In the genomic region with DNA sequence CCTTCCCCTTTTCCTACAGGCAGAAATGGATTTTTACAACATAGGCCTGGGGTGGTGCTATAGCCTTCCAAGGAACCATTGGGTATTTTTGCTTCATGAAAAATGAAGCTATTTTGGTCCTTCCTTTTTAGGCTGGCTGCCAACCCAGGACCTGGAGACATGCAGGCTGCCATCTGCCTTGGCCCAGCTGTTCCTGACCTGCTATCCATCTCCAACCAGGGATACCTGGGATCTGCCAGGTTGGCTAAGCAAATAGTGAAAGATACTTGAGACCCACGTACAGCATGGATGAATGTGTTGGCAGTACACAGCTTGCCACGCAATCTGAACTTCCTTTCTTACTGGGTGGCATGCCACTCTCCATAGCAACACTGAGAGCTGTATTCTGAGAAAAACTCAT, we compare ENCODE assay signal across 15 cellular contexts. TPM values are rescaled to one million over a fixed set of nuclear protein-coding genes. Genes with fewer than 3 reads are reported as not detected.
DNase-seq lines count a peak whose midpoint lies in the region; ATAC-seq and TF ChIP-seq lines count a peak whose summit lies in the region.
"Had no signal": no experiment of that assay in that cellular context is flagged by ENCODE, and none has a peak within 500 bp of the region (broad histone marks: within the 10 kb centered on the region; RNA-seq: fewer than 3 reads in every experiment).

No MANE protein-coding gene starts in this region.

- H3K36me3 ChIP-seq in body of pancreas (replicated peaks in 1 of 2; ENCODE audit: insufficient read depth in 1 of 2, low read depth in 2 of 2): peaks cover 0 to 2% of the 10 kb centered on the region in 2 donors

- no peaks in the 10 kb centered on the region for H3K27me3 Mint-ChIP-seq in stimulated activated naive B cell treated with anti-CD40 and anti-IgM and Interleukin-4, amounts not matched to agents 10 μg/mL and 1 μg/mL and 100 μg/mL, for 72 hours
- H3K27me3 Mint-ChIP-seq: activated naive CD4-positive, alpha-beta T cell treated with anti-CD3 and anti-CD28 coated beads, Interleukin-2, amount 50 U/mL, for 24 hours; dendritic cell treated with granulocyte-macrophage colony-stimulating factor and Interleukin-4, amounts not matched to agents 40 ng/mL and 50 ng/mL, for 4 days; progenitor cell of endocrine pancreas had no signal

- no peaks in the 10 kb centered on the region for H3K9me3 Mint-ChIP-seq in stimulated activated naive B cell treated with anti-CD40 and anti-IgM and Interleukin-4, amounts not matched to agents 10 μg/mL and 1 μg/mL and 100 μg/mL, for 72 hours
- H3K9me3 Mint-ChIP-seq: activated naive CD4-positive, alpha-beta T cell treated with anti-CD3 and anti-CD28 coated beads, Interleukin-2, amount 50 U/mL, for 24 hours; dendritic cell treated with granulocyte-macrophage colony-stimulating factor and Interleukin-4, amounts not matched to agents 40 ng/mL and 50 ng/mL, for 4 days had no signal

- DNase-seq in NCI-H82 (lab: John Stamatoyannopoulos, UW) (peak; percentile 70), NCI-H82 treated with DMSO at 0.1 percent for 48 hours (lab: John Stamatoyannopoulos, UW; ENCODE audit: unreplicated experiment) (no peak), NCI-H2196 treated with DMSO at 0.1 percent for 48 hours (lab: John Stamatoyannopoulos, UW; ENCODE audit: unreplicated experiment) (peak; percentile 68), body of pancreas (peak in 3 of 4 donors; percentile 21 to 32 (median 26)), amniotic stem cell (lab: John Stamatoyannopoulos, UW) (no peak), globus pallidus (ENCODE audit: low spot score) (no peak), cortex of kidney (lab: John Stamatoyannopoulos, UW) (no peak)
- DNase-seq in stimulated activated naive B cell treated with anti-CD40 and anti-IgM and Interleukin-4, amounts not matched to agents 10 μg/mL and 1 μg/mL and 100 μg/mL, for 72 hours: no peak
- DNase-seq: ACHN; MM.1S; stimulated activated CD4-positive, alpha-beta T cell treated with anti-CD3 and anti-CD28 coated beads, Interleukin-2, amount 100 ng/mL, for 24 hours had no signal

- H3K4me1 Mint-ChIP-seq in stimulated activated naive B cell treated with anti-CD40 and anti-IgM and Interleukin-4, amounts not matched to agents 10 μg/mL and 1 μg/mL and 100 μg/mL, for 72 hours: peaks cover 27 to 49% of the 10 kb centered on the region in 2 donors
- H3K4me1 Mint-ChIP-seq: activated naive CD4-positive, alpha-beta T cell treated with anti-CD3 and anti-CD28 coated beads, Interleukin-2, amount 50 U/mL, for 24 hours had no signal

- H3K27me3 ChIP-seq in body of pancreas: no peaks in the 10 kb centered on the region

- H3K9me3 ChIP-seq in body of pancreas: no peaks in the 10 kb centered on the region
- H3K9me3 ChIP-seq: HAP-1 had no signal

- peaks cover 15% of the 10 kb centered on the region for H3K4me1 ChIP-seq in body of pancreas
- H3K4me1 ChIP-seq: HAP-1 had no signal

- H3K27ac Mint-ChIP-seq in stimulated activated naive B cell treated with anti-CD40 and anti-IgM and Interleukin-4, amounts not matched to agents 10 μg/mL and 1 μg/mL and 100 μg/mL, for 72 hours: peak overlapping the region; percentile 51
- H3K27ac Mint-ChIP-seq: activated naive CD4-positive, alpha-beta T cell treated with anti-CD3 and anti-CD28 coated beads, Interleukin-2, amount 50 U/mL, for 24 hours; dendritic cell treated with granulocyte-macrophage colony-stimulating factor and Interleukin-4, amounts not matched to agents 40 ng/mL and 50 ng/mL, for 4 days; progenitor cell of endocrine pancreas had no signal

- H3K4me3 ChIP-seq in body of pancreas: no peak overlapping the region
- H3K4me3 ChIP-seq: HAP-1 had no signal

- intact Hi-C loops in body of pancreas (cut with DNase I): no loop called here

- TF ChIP-seq CTCF in body of pancreas (IDR thresholded peaks at IDR 0.05): no peak

- no peak for TF ChIP-seq POLR2A in body of pancreas (IDR thresholded peaks at IDR 0.05)

- H3K27ac ChIP-seq in body of pancreas: no peak overlapping the region

- ATAC-seq in body of pancreas: no peak
- no peak for ATAC-seq in stimulated activated naive B cell treated with anti-CD40 and anti-IgM and Interleukin-4, amounts not matched to agents 10 μg/mL and 1 μg/mL and 100 μg/mL, for 72 hours (replicated peaks)

- peaks cover 30 to 56% of the 10 kb centered on the region in 2 donors for H3K36me3 Mint-ChIP-seq in stimulated activated naive B cell treated with anti-CD40 and anti-IgM and Interleukin-4, amounts not matched to agents 10 μg/mL and 1 μg/mL and 100 μg/mL, for 72 hours

- no peak overlapping the region for H3K4me3 Mint-ChIP-seq in stimulated activated naive B cell treated with anti-CD40 and anti-IgM and Interleukin-4, amounts not matched to agents 10 μg/mL and 1 μg/mL and 100 μg/mL, for 72 hours
- H3K4me3 Mint-ChIP-seq: activated naive CD4-positive, alpha-beta T cell treated with anti-CD3 and anti-CD28 coated beads, Interleukin-2, amount 50 U/mL, for 24 hours; dendritic cell treated with granulocyte-macrophage colony-stimulating factor and Interleukin-4, amounts not matched to agents 40 ng/mL and 50 ng/mL, for 4 days had no signal

- WGBS in body of pancreas, 2 donors: 100% methylated on average over 2 of the region's 2 CpGs

RNA-seq across cellular contexts. Expression of a gene that starts 31.1 kb away (rescaled TPM):
- 10 to 100 TPM; 25.4 to 52.7 TPM for total RNA-seq in body of pancreas

RNA-seq across cellular contexts. Expression of a gene that starts 31.2 kb away (rescaled TPM):
- 1 to 10 TPM; 2.6 to 3.9 TPM for total RNA-seq in body of pancreas

Comparison
In these comparisons a context has a peak if more than half of its experiments do, and no peak if none do; other contexts are left out.
1. DNase-seq: peak in NCI-H82 (single experiment), NCI-H2196 treated with DMSO at 0.1 percent for 48 hours (single experiment) and body of pancreas (3 of 4); none in NCI-H82 treated with DMSO at 0.1 percent for 48 hours (single experiment), stimulated activated naive B cell treated with anti-CD40 and anti-IgM and Interleukin-4, amounts not matched to agents 10 μg/mL and 1 μg/mL and 100 μg/mL, for 72 hours (single experiment), amniotic stem cell (single experiment), globus pallidus (single experiment) and cortex of kidney (single experiment).